10 cellular contexts compared by ENCODE assay signal in genomic region chr3:15102256-15102655, GRCh38. TPM values are rescaled to one million over a fixed set of nuclear protein-coding genes. Genes with fewer than 3 reads are reported as not detected.
DNase-seq lines count a peak whose midpoint lies in the region; ATAC-seq and TF ChIP-seq lines count a peak whose summit lies in the region.
"Had no signal": no experiment of that assay in that cellular context is flagged by ENCODE, and none has a peak within 500 bp of the region (broad histone marks: within the 10 kb centered on the region; RNA-seq: fewer than 3 reads in every experiment).

No MANE protein-coding gene starts in this region.

- H3K36me3 ChIP-seq in sigmoid colon, result no peaks in the 10 kb centered on the region

- peaks cover 0 to 43% (median 27%) of the 10 kb centered on the region in 4 donors for H3K4me1 ChIP-seq in sigmoid colon

- ATAC-seq in left lobe of liver, result peak; percentile 83

- no peaks in the 10 kb centered on the region for H3K9me3 ChIP-seq in sigmoid colon

- no peak for TF ChIP-seq POLR2A in sigmoid colon (IDR thresholded peaks at IDR 0.05)

- H3K4me3 ChIP-seq in sigmoid colon, result no peak overlapping the region
- H3K4me3 ChIP-seq: skin epidermis had no signal

- 9 to 26% methylated on average over 4 of the region's 4 CpGs for WGBS in sigmoid colon, 2 donors

- DNase-seq in LHCN-M2 (ENCODE audit: low read depth) (peak; percentile 94), caudate nucleus (lab: John Stamatoyannopoulos, UW) (peak in 56 of 61 donors; percentile 12 to 86 (median 49)), left lobe of liver (ENCODE audit: low spot score) (peak; percentile 94), sigmoid colon (peak; percentile 95), T-helper 9 cell (no peak), germinal center (ENCODE audit: low spot score) (no peak), islet precursor cell (no peak), NCI-H510A (lab: John Stamatoyannopoulos, UW) (no peak)
- DNase-seq: MV-4-11 had no signal

- intact Hi-C loops in sigmoid colon (cut with DNase I), result no loop called here

- H3K27me3 ChIP-seq in sigmoid colon, result no peaks in the 10 kb centered on the region

- H3K27ac ChIP-seq in caudate nucleus (ENCODE audit: low read depth, low read length) (peak overlapping the region; percentile 69), sigmoid colon (peak overlapping the region; percentile 64 to 82 (median 76))

- peak; percentile 79 to 95 (median 83) for TF ChIP-seq EP300 in sigmoid colon (IDR thresholded peaks at IDR 0.05)

- TF ChIP-seq CTCF in sigmoid colon (IDR thresholded peaks at IDR 0.05), result no peak

RNA-seq across cellular contexts. Expression of gene RBSN, which starts 3.3 kb away (rescaled TPM):
- total RNA-seq in LHCN-M2 (2014; rRNA removed) (18.7 and 25.3 TPM in 2 replicates), left lobe of liver (12.6 TPM), sigmoid colon (10 to 100 TPM; 29.1 to 41.3 (median 38.0) TPM)
- 8.8 TPM for polyA plus RNA-seq in LHCN-M2 (2012)
- polyA plus RNA-seq in sigmoid colon, result 10 to 100 TPM in 1 of 3 donors, 1 to 10 TPM in 2; 7.2 to 10.5 (median 7.2) TPM

RNA-seq across cellular contexts. Expression of gene MRPS25, which starts 37.1 kb away (rescaled TPM):
- total RNA-seq in LHCN-M2 (2014; rRNA removed) (35.1 and 39.3 TPM in 2 replicates), left lobe of liver (56.4 TPM), sigmoid colon (10 to 100 TPM; 25.8 to 44.5 (median 33.1) TPM)
- polyA plus RNA-seq in LHCN-M2 (2012), result 33.6 TPM
- 10 to 100 TPM; 45.0 to 86.1 (median 73.8) TPM for polyA plus RNA-seq in sigmoid colon

Comparison
In these comparisons a context has a peak if more than half of its experiments do, and no peak if none do; other contexts are left out.
1. DNase-seq: peak in LHCN-M2 (single experiment), caudate nucleus (56 of 61), left lobe of liver (single experiment) and sigmoid colon (single experiment); none in T-helper 9 cell (single experiment), germinal center (single experiment), islet precursor cell (single experiment) and NCI-H510A (single experiment).